1 cellular context compared by ENCODE assay signal in the genomic region with DNA sequence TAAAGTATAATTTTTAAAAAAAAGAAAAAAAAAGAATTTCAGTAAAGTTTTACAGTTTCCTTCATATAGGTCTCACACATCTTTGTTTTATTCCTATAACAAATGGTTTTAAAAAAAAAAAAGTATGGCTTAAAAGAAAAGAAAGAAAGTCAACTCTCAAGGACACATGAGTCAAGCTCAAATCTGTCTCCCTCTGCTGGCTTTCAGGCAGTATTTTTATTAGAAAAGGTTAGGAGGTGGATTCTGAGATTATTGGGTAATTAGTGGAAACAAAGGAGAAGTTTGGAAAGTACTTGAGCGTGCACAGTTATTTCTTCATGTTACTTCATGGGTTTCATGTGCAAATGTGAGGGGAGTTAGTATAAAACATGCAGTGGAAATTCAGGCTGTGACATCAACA.
TF ChIP-seq lines count a peak whose summit lies in the region.

No MANE protein-coding gene starts in this region.

TF ChIP-seq in K562, 482 proteins besides CTCF, POLR2A, EP300 and RAD21:
- TF ChIP-seq, protein P1, sequence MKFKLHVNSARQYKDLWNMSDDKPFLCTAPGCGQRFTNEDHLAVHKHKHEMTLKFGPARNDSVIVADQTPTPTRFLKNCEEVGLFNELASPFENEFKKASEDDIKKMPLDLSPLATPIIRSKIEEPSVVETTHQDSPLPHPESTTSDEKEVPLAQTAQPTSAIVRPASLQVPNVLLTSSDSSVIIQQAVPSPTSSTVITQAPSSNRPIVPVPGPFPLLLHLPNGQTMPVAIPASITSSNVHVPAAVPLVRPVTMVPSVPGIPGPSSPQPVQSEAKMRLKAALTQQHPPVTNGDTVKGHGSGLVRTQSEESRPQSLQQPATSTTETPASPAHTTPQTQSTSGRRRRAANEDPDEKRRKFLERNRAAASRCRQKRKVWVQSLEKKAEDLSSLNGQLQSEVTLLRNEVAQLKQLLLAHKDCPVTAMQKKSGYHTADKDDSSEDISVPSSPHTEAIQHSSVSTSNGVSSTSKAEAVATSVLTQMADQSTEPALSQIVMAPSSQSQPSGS (CRISPR knock-in tag; IDR thresholded peaks at IDR 0.05) = no peak
- TF ChIP-seq ZNF124 (CRISPR knock-in tag; IDR thresholded peaks at IDR 0.05) (no peak), EP400 (IDR thresholded peaks at IDR 0.05) (no peak)
- TF ChIP-seq, protein P2, sequence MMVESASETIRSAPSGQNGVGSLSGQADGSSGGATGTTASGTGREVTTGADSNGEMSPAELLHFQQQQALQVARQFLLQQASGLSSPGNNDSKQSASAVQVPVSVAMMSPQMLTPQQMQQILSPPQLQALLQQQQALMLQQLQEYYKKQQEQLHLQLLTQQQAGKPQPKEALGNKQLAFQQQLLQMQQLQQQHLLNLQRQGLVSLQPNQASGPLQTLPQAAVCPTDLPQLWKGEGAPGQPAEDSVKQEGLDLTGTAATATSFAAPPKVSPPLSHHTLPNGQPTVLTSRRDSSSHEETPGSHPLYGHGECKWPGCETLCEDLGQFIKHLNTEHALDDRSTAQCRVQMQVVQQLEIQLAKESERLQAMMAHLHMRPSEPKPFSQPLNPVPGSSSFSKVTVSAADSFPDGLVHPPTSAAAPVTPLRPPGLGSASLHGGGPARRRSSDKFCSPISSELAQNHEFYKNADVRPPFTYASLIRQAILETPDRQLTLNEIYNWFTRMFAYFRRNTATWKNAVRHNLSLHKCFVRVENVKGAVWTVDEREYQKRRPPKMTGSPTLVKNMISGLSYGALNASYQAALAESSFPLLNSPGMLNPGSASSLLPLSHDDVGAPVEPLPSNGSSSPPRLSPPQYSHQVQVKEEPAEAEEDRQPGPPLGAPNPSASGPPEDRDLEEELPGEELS (CRISPR knock-in tag; IDR thresholded peaks at IDR 0.05; ENCODE audit: borderline replicate concordance) = no peak
TF ChIP-seq in K562: peak in this region for 0.
